ENCODE assay signal across 18 cellular contexts in the genomic region with DNA sequence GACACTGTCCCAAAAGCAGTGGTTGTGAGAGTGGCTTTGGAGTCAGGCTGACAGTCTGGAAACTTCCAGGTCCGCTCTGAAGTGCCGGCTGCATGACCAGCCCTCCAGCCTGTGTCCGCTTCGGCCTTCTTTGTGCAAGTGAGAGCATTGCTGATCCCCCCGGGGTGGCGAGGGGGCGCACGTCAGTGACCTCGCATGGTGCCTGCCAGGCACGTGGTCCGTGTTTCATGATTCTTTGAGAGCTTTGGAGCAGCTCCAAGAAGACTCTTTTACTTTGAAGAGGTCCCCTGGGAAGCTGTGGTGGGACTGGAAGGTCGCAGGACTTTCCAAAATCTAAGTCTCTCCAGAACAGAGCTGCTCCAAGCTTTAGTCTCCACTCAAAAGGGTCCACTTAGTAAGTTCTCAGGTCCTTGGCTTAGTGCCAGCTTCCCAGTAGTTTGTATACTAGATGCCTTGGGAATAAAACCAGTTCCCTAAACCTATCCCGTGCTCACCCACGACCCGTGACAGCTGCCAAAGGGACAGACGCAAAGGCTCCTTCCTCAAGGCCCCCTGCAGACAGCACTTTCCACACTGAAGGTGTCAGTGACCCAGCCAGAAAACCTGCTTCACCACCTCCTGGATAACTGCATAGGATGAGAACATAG.
DNase-seq lines count a peak whose midpoint lies in the region; FAIRE-seq and TF ChIP-seq lines count a peak whose summit lies in the region.
"Had no signal": no experiment of that assay in that cellular context is flagged by ENCODE, and none has a peak within 500 bp of the region (broad histone marks: within the 10 kb centered on the region; RNA-seq: fewer than 3 reads in every experiment).

No MANE protein-coding gene starts in this region.

- no peak for TF ChIP-seq CTCF in RWPE1 (conservative IDR thresholded peaks at IDR 0.05; ENCODE audit: low read depth)
- no peak for TF ChIP-seq CTCF in GM10266 (IDR thresholded peaks at IDR 0.05; ENCODE audit: control insufficient read depth, insufficient read depth, low read depth, missing control alignments)

- FAIRE-seq in small intestine (lab: Jason Lieb, UNC), result no peak

- no peaks in the 10 kb centered on the region for H3K27me3 ChIP-seq in small intestine (ENCODE audit: control insufficient read depth in 2 of 2, insufficient read depth in 2 of 2, low read length in 2 of 2)
- H3K27me3 ChIP-seq: heart right ventricle had no signal

- POLR2A ChIA-PET in RWPE1 (lab: Yijun Ruan, JAX; ENCODE audit: low non-redundant PET), result no interaction called here

- peak; percentile 72 to 94 (median 78) for DNase-seq in NCI-H1417 (lab: John Stamatoyannopoulos, UW)
- DNase-seq in NCI-H1417 treated with DMSO at 0.1 percent for 48 hours (lab: John Stamatoyannopoulos, UW), result no peak
- peak; percentile 93 for DNase-seq in DMS79 treated with DMSO at 0.1 percent for 48 hours (lab: John Stamatoyannopoulos, UW)
- DNase-seq in RWPE1 (ENCODE audit: low spot score), result no peak
- peak; percentile 60 for DNase-seq in mesenteric fat pad (ENCODE audit: low spot score)
- DNase-seq in small intestine, result no peak
- no peak for DNase-seq in CD1c-positive myeloid dendritic cell (ENCODE audit: extremely low spot score)
- no peak for DNase-seq in GM10266 (ENCODE audit: extremely low spot score)
- DNase-seq: 8988T; activated CD4-positive, CD25-positive, alpha-beta regulatory T cell; activated effector memory CD4-positive, alpha-beta T cell treated with anti-CD3 and anti-CD28 coated beads, Interleukin-2, amount 50 U/mL, for 16 hours; Karpas-422; NCI-H1436 treated with DMSO at 0.1 percent for 48 hours; NCI-H524; PC-3; stimulated activated CD4-positive, alpha-beta T cell treated with anti-CD3 and anti-CD28 coated beads, Interleukin-15, amount 100 ng/mL, for 24 hours had no signal

- no peaks in the 10 kb centered on the region for H3K4me1 ChIP-seq in small intestine (ENCODE audit: control insufficient read depth in 2 of 2, insufficient read depth in 1 of 2, low read depth in 1 of 2, low read length in 1 of 2)

- 74 to 83% (median 80%) methylated on average over 16 of the region's 16 CpGs for WGBS in small intestine, 3 donors

- CTCF ChIA-PET in RWPE1 (lab: Yijun Ruan, JAX), result interaction anchor here (0.6 kb wide), 1 partner anchor 11 kb away, joined by 3 read pairs; no protein-coding TSS in a partner anchor

- no peak overlapping the region for H3K4me3 ChIP-seq in small intestine (ENCODE audit: low read depth in 1 of 2, low read length in 2 of 2)
- H3K4me3 ChIP-seq: heart right ventricle, thoracic aorta had no signal

- peaks cover 9 to 16% of the 10 kb centered on the region in 2 donors for H3K36me3 ChIP-seq in small intestine (ENCODE audit: control insufficient read depth in 2 of 2, insufficient read depth in 2 of 2, low read length in 2 of 2)

- H3K27ac ChIP-seq in RWPE1 (0 out of 2 replicates have a peak overlapping the region, but pooled peaks have one; percentile 10), small intestine (ENCODE audit: low read depth in 1 of 2, low read length in 1 of 2) (no peak overlapping the region)
- H3K27ac ChIP-seq: heart right ventricle, thoracic aorta had no signal

- H3K9me3 ChIP-seq in small intestine (ENCODE audit: control insufficient read depth, low read depth), result no peaks in the 10 kb centered on the region
- H3K9me3 ChIP-seq: thoracic aorta had no signal

Comparison
In these comparisons a context has a peak if more than half of its experiments do, and no peak if none do; other contexts are left out.
1. DNase-seq: peak in NCI-H1417 (3 of 3), DMS79 treated with DMSO at 0.1 percent for 48 hours (single experiment) and mesenteric fat pad (single experiment); none in NCI-H1417 treated with DMSO at 0.1 percent for 48 hours (single experiment), RWPE1 (single experiment), small intestine (single experiment), CD1c-positive myeloid dendritic cell (single experiment) and GM10266 (single experiment).